ENCODE assay signal across 18 cellular contexts in the genomic region with DNA sequence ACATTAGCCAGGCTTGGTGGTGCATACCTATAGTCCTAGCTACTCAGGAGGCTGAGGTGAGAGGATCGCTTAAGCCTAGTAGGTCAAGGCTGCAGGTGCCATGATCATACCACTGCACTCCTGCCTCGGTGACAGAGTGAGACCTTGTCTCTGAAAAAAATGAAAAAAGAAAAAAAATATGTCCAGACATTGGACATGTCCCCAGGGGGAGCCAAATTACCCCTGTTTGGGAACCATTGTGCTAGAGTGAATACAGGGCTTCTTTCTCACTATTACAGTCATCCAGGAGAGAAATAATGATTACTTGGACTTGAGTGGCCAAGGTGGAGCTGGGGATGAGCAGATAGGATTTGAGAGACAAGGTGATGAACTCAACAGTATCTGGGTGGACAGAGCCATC.
"Had no signal": no experiment of that assay in that cellular context is flagged by ENCODE, and none has a peak within 500 bp of the region (broad histone marks: within the 10 kb centered on the region; RNA-seq: fewer than 3 reads in every experiment).

No MANE protein-coding gene starts in this region.

- H3K36me3 Mint-ChIP-seq: naive B cell, type B pancreatic cell had no signal

- H3K4me3 ChIP-seq: heart left ventricle, pancreas, right atrium auricular region, suprapubic skin, thyroid gland had no signal

- H3K27me3 ChIP-seq: heart left ventricle, pancreas, right atrium auricular region, suprapubic skin, thyroid gland had no signal

- H3K4me1 ChIP-seq: pancreas, right atrium auricular region, suprapubic skin, thyroid gland had no signal

- H3K9me3 ChIP-seq: pancreas, suprapubic skin, thyroid gland had no signal

- H3K4me1 Mint-ChIP-seq: naive B cell had no signal

- H3K27ac Mint-ChIP-seq: dendritic cell treated with granulocyte-macrophage colony-stimulating factor and Interleukin-4, amounts not matched to agents 40 ng/mL and 50 ng/mL, for 4 days; nephron progenitor cell; type B pancreatic cell had no signal

- DNase-seq: effector CD4-positive, alpha-beta T cell; foreskin melanocyte; kidney glomerular epithelial cell; mesendoderm; naive B cell; nephron progenitor cell; small intestine; stimulated activated CD4-positive, alpha-beta T cell treated with anti-CD3 and anti-CD28 coated beads, Interleukin-2, amount 100 ng/mL, for 48 hours; stimulated activated naive CD8-positive, alpha-beta T cell treated with anti-CD3 and anti-CD28 coated beads, Interleukin-15, Interleukin-2, amounts not matched to agents 100 U/mL and 50 U/mL, for 24 hours; thyroid gland had no signal

- H3K4me3 Mint-ChIP-seq: dendritic cell treated with granulocyte-macrophage colony-stimulating factor and Interleukin-4, amounts not matched to agents 40 ng/mL and 50 ng/mL, for 4 days; naive B cell; nephron progenitor cell; type B pancreatic cell had no signal

- H3K27ac ChIP-seq: pancreas, right atrium auricular region, suprapubic skin, thyroid gland had no signal

- H3K9me3 Mint-ChIP-seq: dendritic cell treated with granulocyte-macrophage colony-stimulating factor and Interleukin-4, amounts not matched to agents 40 ng/mL and 50 ng/mL, for 4 days; type B pancreatic cell had no signal

- ATAC-seq: stimulated activated naive CD8-positive, alpha-beta T cell treated with anti-CD3 and anti-CD28 coated beads, Interleukin-15, Interleukin-2, amounts not matched to agents 100 U/mL and 50 U/mL, for 24 hours had no signal

- H3K27me3 Mint-ChIP-seq: dendritic cell treated with granulocyte-macrophage colony-stimulating factor and Interleukin-4, amounts not matched to agents 40 ng/mL and 50 ng/mL, for 4 days; type B pancreatic cell had no signal

- FAIRE-seq: islet of Langerhans, pancreas, small intestine, urothelium cell line had no signal

- H3K36me3 ChIP-seq: heart left ventricle, pancreas, right atrium auricular region, suprapubic skin, thyroid gland had no signal
